Comparison of ENCODE assay signal across 11 cellular contexts in genomic region chr14:101961746-101962502, GRCh38. TPM values are rescaled to one million over a fixed set of nuclear protein-coding genes. Genes with fewer than 3 reads are reported as not detected.
DNase-seq lines count a peak whose midpoint lies in the region; ATAC-seq, FAIRE-seq and TF ChIP-seq lines count a peak whose summit lies in the region.
"Had no signal": no experiment of that assay in that cellular context is flagged by ENCODE, and none has a peak within 500 bp of the region (broad histone marks: within the 10 kb centered on the region; RNA-seq: fewer than 3 reads in every experiment).

No MANE protein-coding gene starts in this region.

- no peaks in the 10 kb centered on the region for H3K9me3 Mint-ChIP-seq in stimulated activated memory B cell treated with anti-CD40 and anti-IgM and Interleukin-4, amounts not matched to agents 10 μg/mL and 1 μg/mL and 100 μg/mL, for 72 hours
- H3K9me3 Mint-ChIP-seq: activated naive CD8-positive, alpha-beta T cell treated with anti-CD3 and anti-CD28 coated beads for 36 hours; activated T-cell treated with anti-CD3 and anti-CD28 coated beads, Interleukin-2, amount 50 U/mL, for 4 hours; effector memory CD8-positive, alpha-beta T cell had no signal

- no peak for TF ChIP-seq POLR2A in vagina (IDR thresholded peaks at IDR 0.05)

- H3K4me3 ChIP-seq in kidney (ENCODE audit: low read length in 2 of 2) (no peak overlapping the region), vagina (no peak overlapping the region)

- intact Hi-C loops in kidney (cut with DNase I), result no loop called here
- intact Hi-C loops in vagina (cut with DNase I), result loop anchor here (5.0 kb wide), 3 partner anchors 135 to 630 kb away; partner anchors contain the start of genes PPP2R5C and RCOR1

- H3K27ac Mint-ChIP-seq in stimulated activated memory B cell treated with anti-CD40 and anti-IgM and Interleukin-4, amounts not matched to agents 10 μg/mL and 1 μg/mL and 100 μg/mL, for 72 hours, result peak overlapping the region; percentile 17
- H3K27ac Mint-ChIP-seq: activated naive CD8-positive, alpha-beta T cell treated with anti-CD3 and anti-CD28 coated beads for 36 hours had no signal

- no peaks in the 10 kb centered on the region for H3K36me3 ChIP-seq in kidney (ENCODE audit: control insufficient read depth in 1 of 2, insufficient read depth in 2 of 2, low read length in 2 of 2)
- H3K36me3 ChIP-seq in vagina, result no peaks in the 10 kb centered on the region

- peaks cover 27% of the 10 kb centered on the region for H3K4me1 Mint-ChIP-seq in stimulated activated memory B cell treated with anti-CD40 and anti-IgM and Interleukin-4, amounts not matched to agents 10 μg/mL and 1 μg/mL and 100 μg/mL, for 72 hours

- TF ChIP-seq CTCF in kidney (IDR thresholded peaks at IDR 0.05; ENCODE audit: borderline replicate concordance, extremely low read depth, insufficient read depth) (no peak), vagina (IDR thresholded peaks at IDR 0.05) (no peak)

- no peaks in the 10 kb centered on the region for H3K36me3 Mint-ChIP-seq in stimulated activated memory B cell treated with anti-CD40 and anti-IgM and Interleukin-4, amounts not matched to agents 10 μg/mL and 1 μg/mL and 100 μg/mL, for 72 hours
- H3K36me3 Mint-ChIP-seq: activated naive CD8-positive, alpha-beta T cell treated with anti-CD3 and anti-CD28 coated beads for 36 hours had no signal

- H3K27me3 ChIP-seq in vagina, result no peaks in the 10 kb centered on the region

- H3K27me3 Mint-ChIP-seq in stimulated activated memory B cell treated with anti-CD40 and anti-IgM and Interleukin-4, amounts not matched to agents 10 μg/mL and 1 μg/mL and 100 μg/mL, for 72 hours, result no peaks in the 10 kb centered on the region
- H3K27me3 Mint-ChIP-seq: effector memory CD8-positive, alpha-beta T cell had no signal

- H3K4me1 ChIP-seq in kidney (ENCODE audit: control insufficient read depth in 1 of 2, insufficient read depth in 1 of 2, low read depth in 1 of 2, low read length in 2 of 2), result peaks cover 4 to 8% of the 10 kb centered on the region in 2 donors
- peaks cover 24% of the 10 kb centered on the region for H3K4me1 ChIP-seq in vagina

- H3K9me3 ChIP-seq in kidney (ENCODE audit: control insufficient read depth in 1 of 2, low read length in 2 of 2) (no peaks in the 10 kb centered on the region), vagina (no peaks in the 10 kb centered on the region)

- H3K27ac ChIP-seq in angular gyrus (ENCODE audit: low read depth, low read length) (peak overlapping the region; percentile 75), kidney (ENCODE audit: low read depth in 2 of 2, low read length in 2 of 2) (no peak overlapping the region), vagina (no peak overlapping the region)

- H3K9ac ChIP-seq in kidney (ENCODE audit: low read length in 2 of 2), result no peak overlapping the region

- no peak overlapping the region for H3K4me3 Mint-ChIP-seq in stimulated activated memory B cell treated with anti-CD40 and anti-IgM and Interleukin-4, amounts not matched to agents 10 μg/mL and 1 μg/mL and 100 μg/mL, for 72 hours
- H3K4me3 Mint-ChIP-seq: activated naive CD8-positive, alpha-beta T cell treated with anti-CD3 and anti-CD28 coated beads for 36 hours; activated T-cell treated with anti-CD3 and anti-CD28 coated beads, Interleukin-2, amount 50 U/mL, for 4 hours; effector memory CD8-positive, alpha-beta T cell had no signal

- no peak for FAIRE-seq in kidney (lab: Jason Lieb, UNC)

- peak; percentile 41 for DNase-seq in NCI-H82 (lab: John Stamatoyannopoulos, UW)
- DNase-seq in NCI-H82 treated with DMSO at 0.1 percent for 48 hours (lab: John Stamatoyannopoulos, UW; ENCODE audit: unreplicated experiment), result no peak
- DNase-seq in kidney, result peak; percentile 66
- DNase-seq in SHP77 (lab: John Stamatoyannopoulos, UW), result no peak
- DNase-seq in vagina (ENCODE audit: extremely low spot score in 2 of 2), result no peak
- no peak for DNase-seq in UCSD-AML1 (lab: John Stamatoyannopoulos, UW; ENCODE audit: unreplicated experiment)

- no peak for ATAC-seq in stimulated activated memory B cell treated with anti-CD40 and anti-IgM and Interleukin-4, amounts not matched to agents 10 μg/mL and 1 μg/mL and 100 μg/mL, for 72 hours

RNA-seq across cellular contexts. Expression of gene DYNC1H1, which starts 2.4 kb away (rescaled TPM):
- 390 TPM for total RNA-seq in kidney
- 132 TPM for polyA plus RNA-seq in kidney (ENCODE audit: insufficient read depth, low read depth, low replicate concordance)
- 499 TPM for total RNA-seq in vagina

Comparison
In these comparisons a context has a peak if more than half of its experiments do, and no peak if none do; other contexts are left out.
1. DNase-seq: peak in NCI-H82 (single experiment) and kidney (single experiment); none in NCI-H82 treated with DMSO at 0.1 percent for 48 hours (single experiment), SHP77 (0 of 2), vagina (0 of 2) and UCSD-AML1 (single experiment).